In genomic region chr7:102550808-102551422, GRCh38 we compare ENCODE assay signal across 10 cellular contexts. TPM values are rescaled to one million over a fixed set of nuclear protein-coding genes. Genes with fewer than 3 reads are reported as not detected.
"Had no signal": no experiment of that assay in that cellular context is flagged by ENCODE, and none has a peak within 500 bp of the region (broad histone marks: within the 10 kb centered on the region; RNA-seq: fewer than 3 reads in every experiment).

A gene with protein sequence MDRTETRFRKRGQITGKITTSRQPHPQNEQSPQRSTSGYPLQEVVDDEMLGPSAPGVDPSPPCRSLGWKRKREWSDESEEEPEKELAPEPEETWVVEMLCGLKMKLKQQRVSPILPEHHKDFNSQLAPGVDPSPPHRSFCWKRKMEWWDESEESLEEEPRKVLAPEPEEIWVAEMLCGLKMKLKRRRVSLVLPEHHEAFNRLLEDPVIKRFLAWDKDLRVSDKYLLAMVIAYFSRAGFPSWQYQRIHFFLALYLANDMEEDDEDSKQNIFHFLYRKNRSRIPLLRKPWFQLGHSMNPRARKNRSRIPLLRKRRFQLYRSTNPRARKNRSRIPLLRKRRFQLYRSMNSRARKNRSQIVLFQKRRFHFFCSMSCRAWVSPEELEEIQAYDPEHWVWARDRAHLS (plus strand): TSS chr7:102551226. CDS start chr7:102553256, 2,030 bp downstream.

RNA-seq across cellular contexts. Expression of the gene that starts here (rescaled TPM):
- total RNA-seq: hepatocyte, kidney epithelial cell, left lung, occipital lobe, osteocyte, posterior vena cava, pulmonary artery endothelial cell, sigmoid colon, temporal lobe, transverse colon had no signal
